In the genomic region with DNA sequence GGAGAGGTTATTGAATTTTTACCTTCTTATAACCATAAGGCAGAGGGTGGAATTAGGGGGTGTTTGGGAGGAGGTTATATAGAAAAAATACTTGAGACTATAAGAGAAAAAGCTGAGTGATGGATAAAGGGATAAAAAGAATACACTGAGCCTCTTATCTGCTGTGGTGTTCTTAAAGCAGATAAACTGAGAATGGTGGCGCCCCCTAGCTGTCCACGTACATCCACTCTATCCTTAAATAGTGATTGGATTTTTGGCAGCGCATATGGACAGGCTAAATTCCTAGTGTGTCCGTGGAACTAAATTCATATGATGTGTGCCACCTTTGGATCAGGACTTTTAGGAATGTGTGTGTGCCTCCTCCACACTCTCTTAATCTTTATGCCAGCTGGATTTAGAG, we compare ENCODE assay signal across 8 cellular contexts.
A peak's percentile ranks its signal among the peaks of the same experiment; 100 is the strongest.
DNase-seq lines count a peak whose midpoint lies in the region; ATAC-seq and TF ChIP-seq lines count a peak whose summit lies in the region.

No MANE protein-coding gene starts in this region.

- peaks cover 19% of the 10 kb centered on the region for H3K4me1 Mint-ChIP-seq in T-helper 17 cell

- no peaks in the 10 kb centered on the region for H3K27me3 Mint-ChIP-seq in T-helper 17 cell

- peaks cover 3% of the 10 kb centered on the region for H3K36me3 Mint-ChIP-seq in T-helper 17 cell (ENCODE audit: low read depth)

- intact Hi-C loops in dorsolateral prefrontal cortex (cut with DNase I) = no loop called here

- no peaks in the 10 kb centered on the region for H3K9me3 ChIP-seq in T-helper 17 cell (ENCODE audit: control insufficient read depth, low read length, poor library complexity, severe bottlenecking)

- TF ChIP-seq CTCF in AG10803 (conservative IDR thresholded peaks at IDR 0.05; ENCODE audit: low read length) = peak; percentile 32
- TF ChIP-seq CTCF in dorsolateral prefrontal cortex (IDR thresholded peaks at IDR 0.05 in 54 of 56, conservative IDR thresholded peaks at IDR 0.05 in 2 of 56; ENCODE audit: low read depth in 1 of 56, partially characterized antibody in 56 of 56) = peak in 54 of 56 donors; percentile 17 to 66 (median 50)

- peak; percentile 72 for ATAC-seq in GM21723 (IDR thresholded peaks at IDR 0.05; ENCODE audit: unreplicated experiment)
- ATAC-seq in T-helper 17 cell = no peak

- H3K27me3 ChIP-seq in dorsolateral prefrontal cortex = no peaks in the 10 kb centered on the region

- H3K27ac ChIP-seq in dorsolateral prefrontal cortex = no peak overlapping the region

- H3K4me3 ChIP-seq in AG10803 (ENCODE audit: low read length) (no peak overlapping the region), dorsolateral prefrontal cortex (no peak overlapping the region)

- H3K4me3 Mint-ChIP-seq in T-helper 17 cell = peak overlapping the region; percentile 46

- no peak for DNase-seq in AG10803 (ENCODE audit: low read depth)
- peak in 1 of 3 donors; percentile 9 for DNase-seq in T-helper 17 cell
- DNase-seq in dorsolateral prefrontal cortex = peak in 3 of 10 donors; percentile 18 to 43 (median 37)
- DNase-seq in renal cortical epithelial cell (ENCODE audit: low read depth) = peak; percentile 16
- no peak for DNase-seq in T1000 (lab: John Stamatoyannopoulos, UW)
- DNase-seq in NCI-H146 (lab: John Stamatoyannopoulos, UW) = no peak
- DNase-seq in NCI-H1092 (lab: John Stamatoyannopoulos, UW) = no peak

- peak overlapping the region; percentile 97 for H3K27ac Mint-ChIP-seq in T-helper 17 cell
